ENCODE assay signal across 11 cellular contexts in genomic region chr4:10097906-10098769, GRCh38. TPM values are rescaled to one million over a fixed set of nuclear protein-coding genes. Genes with fewer than 3 reads are reported as not detected.
DNase-seq lines count a peak whose midpoint lies in the region; ATAC-seq and TF ChIP-seq lines count a peak whose summit lies in the region.
"Had no signal": no experiment of that assay in that cellular context is flagged by ENCODE, and none has a peak within 500 bp of the region (broad histone marks: within the 10 kb centered on the region; RNA-seq: fewer than 3 reads in every experiment).

No MANE protein-coding gene starts in this region.

- H3K36me3 ChIP-seq in tibial nerve (peaks cover 0 to 86% (median 8%) of the 10 kb centered on the region in 3 donors), ovary (no peaks in the 10 kb centered on the region)

- H3K27me3 ChIP-seq in tibial nerve, result no peaks in the 10 kb centered on the region
- H3K27me3 ChIP-seq in ovary, result no peaks in the 10 kb centered on the region

- no peak for DNase-seq in activated naive CD4-positive, alpha-beta T cell treated with anti-CD3 and anti-CD28 coated beads, Interleukin-2, amount 10 ng/mL, durations not matched to agents 7 days and 5 days
- DNase-seq in activated naive CD4-positive, alpha-beta T cell treated with anti-CD3 and anti-CD28 coated beads, Interleukin-2, amount 50 U/mL, for 16 hours, result no peak
- no peak for DNase-seq in activated naive CD4-positive, alpha-beta T cell treated with anti-CD3 and anti-CD28 coated beads, Interleukin-2, amount 50 U/mL, for 72 hours (ENCODE audit: low spot score in 2 of 2)
- DNase-seq in glomerular visceral epithelial cell (ENCODE audit: extremely low spot score), result peak; percentile 21
- DNase-seq in tibial nerve (ENCODE audit: low spot score in 2 of 2), result no peak
- DNase-seq in ovary, result no peak
- no peak for DNase-seq in HEK293T (ENCODE audit: extremely low spot score)
- DNase-seq: NCI-H1105, nephron progenitor cell, T-helper 9 cell had no signal

- H3K27ac ChIP-seq in tibial nerve, result peak overlapping the region in 3 of 4 donors; percentile 10 to 95 (median 80)
- H3K27ac ChIP-seq in ovary, result peak overlapping the region in 1 of 2 donors; percentile 45

- no peak for TF ChIP-seq EP300 in tibial nerve (IDR thresholded peaks at IDR 0.05)
- TF ChIP-seq EP300 in ovary (IDR thresholded peaks at IDR 0.05), result no peak

- H3K36me3 Mint-ChIP-seq in activated naive CD4-positive, alpha-beta T cell treated with anti-CD3 and anti-CD28 coated beads, Interleukin-2, amount 10 ng/mL, durations not matched to agents 7 days and 5 days, result peaks cover 80% of the 10 kb centered on the region
- peaks cover 54 to 55% of the 10 kb centered on the region in 2 donors for H3K36me3 Mint-ChIP-seq in activated naive CD4-positive, alpha-beta T cell treated with anti-CD3 and anti-CD28 coated beads, Interleukin-2, amount 50 U/mL, for 72 hours

- no peaks in the 10 kb centered on the region for H3K9me3 ChIP-seq in tibial nerve
- H3K9me3 ChIP-seq in ovary, result no peaks in the 10 kb centered on the region

- H3K4me3 Mint-ChIP-seq in activated naive CD4-positive, alpha-beta T cell treated with anti-CD3 and anti-CD28 coated beads, Interleukin-2, amount 10 ng/mL, durations not matched to agents 7 days and 5 days, result no peak overlapping the region
- H3K4me3 Mint-ChIP-seq: nephron progenitor cell had no signal

- no peak overlapping the region for H3K4me3 ChIP-seq in tibial nerve
- no peak overlapping the region for H3K4me3 ChIP-seq in ovary

- intact Hi-C loops in ovary (cut with DNase I), result no loop called here

- no peak for TF ChIP-seq CTCF in tibial nerve (IDR thresholded peaks at IDR 0.05)
- no peak for TF ChIP-seq CTCF in ovary (IDR thresholded peaks at IDR 0.05)

- no peak for ATAC-seq in activated naive CD4-positive, alpha-beta T cell treated with anti-CD3 and anti-CD28 coated beads, Interleukin-2, amount 50 U/mL, for 72 hours
- ATAC-seq in GM21723 (IDR thresholded peaks at IDR 0.05; ENCODE audit: unreplicated experiment), result no peak

- peaks cover 100% of the 10 kb centered on the region for H3K4me1 Mint-ChIP-seq in activated naive CD4-positive, alpha-beta T cell treated with anti-CD3 and anti-CD28 coated beads, Interleukin-2, amount 10 ng/mL, durations not matched to agents 7 days and 5 days

- WGBS in tibial nerve, 2 donors, result 80 to 84% methylated on average over 8 to 9 of the region's 9 CpGs
- WGBS in ovary, 3 donors, result 80 to 88% (median 86%) methylated on average over 9 of the region's 9 CpGs

- POLR2A ChIA-PET in HEK293T (lab: Yijun Ruan, JAX), result no interaction called here

- no peaks in the 10 kb centered on the region for H3K9me3 Mint-ChIP-seq in activated naive CD4-positive, alpha-beta T cell treated with anti-CD3 and anti-CD28 coated beads, Interleukin-2, amount 10 ng/mL, durations not matched to agents 7 days and 5 days
- H3K9me3 Mint-ChIP-seq in activated naive CD4-positive, alpha-beta T cell treated with anti-CD3 and anti-CD28 coated beads, Interleukin-2, amount 50 U/mL, for 72 hours, result no peaks in the 10 kb centered on the region
- H3K9me3 Mint-ChIP-seq: nephron progenitor cell had no signal

- CTCF ChIA-PET in activated naive CD4-positive, alpha-beta T cell treated with anti-CD3 and anti-CD28 coated beads, Interleukin-2, amount 10 ng/mL, durations not matched to agents 7 days and 5 days (lab: Charles Lee), result no interaction called here
- CTCF ChIA-PET in HEK293T (lab: Yijun Ruan, JAX), result no interaction called here

- no peaks in the 10 kb centered on the region for H3K27me3 Mint-ChIP-seq in activated naive CD4-positive, alpha-beta T cell treated with anti-CD3 and anti-CD28 coated beads, Interleukin-2, amount 10 ng/mL, durations not matched to agents 7 days and 5 days

- peaks cover 3 to 92% (median 72%) of the 10 kb centered on the region in 4 donors for H3K4me1 ChIP-seq in tibial nerve
- peaks cover 20% of the 10 kb centered on the region for H3K4me1 ChIP-seq in ovary (ENCODE audit: insufficient read depth)

- TF ChIP-seq POLR2A in tibial nerve (IDR thresholded peaks at IDR 0.05), result no peak
- TF ChIP-seq POLR2A in ovary (IDR thresholded peaks at IDR 0.05), result no peak

- H3K27ac Mint-ChIP-seq in activated naive CD4-positive, alpha-beta T cell treated with anti-CD3 and anti-CD28 coated beads, Interleukin-2, amount 10 ng/mL, durations not matched to agents 7 days and 5 days, result peak overlapping the region; percentile 89
- H3K27ac Mint-ChIP-seq in activated naive CD4-positive, alpha-beta T cell treated with anti-CD3 and anti-CD28 coated beads, Interleukin-2, amount 50 U/mL, for 72 hours, result peak overlapping the region; percentile 32 to 92

TF ChIP-seq in HEK293T, 16 proteins besides CTCF, POLR2A, EP300 and RAD21:
- TF ChIP-seq L3MBTL2 (conservative IDR thresholded peaks at IDR 0.05) (no peak), NFRKB (IDR thresholded peaks at IDR 0.05) (no peak), FOXM1 (IDR thresholded peaks at IDR 0.05; ENCODE audit: borderline replicate concordance) (no peak), SUZ12 (IDR thresholded peaks at IDR 0.05) (no peak), ARNT (IDR thresholded peaks at IDR 0.05) (no peak), ZNF384 (IDR thresholded peaks at IDR 0.05) (no peak), HDGF (IDR thresholded peaks at IDR 0.05; ENCODE audit: borderline replicate concordance) (no peak), PKNOX1 (IDR thresholded peaks at IDR 0.05) (no peak), CTBP1 (IDR thresholded peaks at IDR 0.05; ENCODE audit: borderline replicate concordance) (no peak), SP1 (IDR thresholded peaks at IDR 0.05) (no peak), BHLHE40 (IDR thresholded peaks at IDR 0.05; ENCODE audit: borderline replicate concordance) (no peak), TARDBP (IDR thresholded peaks at IDR 0.05) (no peak), ELF4 (IDR thresholded peaks at IDR 0.05) (no peak)

RNA-seq across cellular contexts. Expression of gene WDR1, which starts 18.5 kb away (rescaled TPM):
- total RNA-seq in activated naive CD4-positive, alpha-beta T cell treated with anti-CD3 and anti-CD28 coated beads, Interleukin-2, amount 50 U/mL, for 72 hours, result 100 to 1,000 TPM; 382 to 520 TPM
- 100 to 1,000 TPM; 142 to 204 (median 148) TPM for total RNA-seq in tibial nerve
- 100 to 1,000 TPM in 5 of 7 donors, 10 to 100 TPM in 2; 67.2 to 352 (median 260) TPM for total RNA-seq in ovary
- polyA plus RNA-seq in ovary, result 100 to 1,000 TPM; 140 to 351 TPM
